In genomic region chr9:128702445-128702948, GRCh38 we compare ENCODE assay signal across 8 cellular contexts. TPM values are rescaled to one million over a fixed set of nuclear protein-coding genes. Genes with fewer than 3 reads are reported as not detected.
DNase-seq lines count a peak whose midpoint lies in the region; ATAC-seq and TF ChIP-seq lines count a peak whose summit lies in the region.

Gene PKN3, plus strand, starts transcription at chr9:128702503. Its CDS starts 413 bp downstream, at chr9:128702916.

- H3K4me1 ChIP-seq in effector memory CD4-positive, alpha-beta T cell (ENCODE audit: control insufficient read depth, insufficient read depth, low read length, poor library complexity, severe bottlenecking), result peaks cover 11% of the 10 kb centered on the region
- peaks cover 2% of the 10 kb centered on the region for H3K4me1 ChIP-seq in mesendoderm (ENCODE audit: control insufficient read depth, low read depth, low read length)

- peaks cover 14% of the 10 kb centered on the region for H3K4me1 Mint-ChIP-seq in activated CD8-positive, alpha-beta T cell treated with anti-CD3 and anti-CD28 coated beads, Interleukin-2, amount 10 ng/mL, durations not matched to agents 7 days and 5 days (ENCODE audit: low read depth)

- H2AK5ac ChIP-seq in mesendoderm (ENCODE audit: low read length), result no peak within 1 kb of the TSS

- H3K79me1 ChIP-seq in mesendoderm (ENCODE audit: low read length), result no peaks in the 10 kb centered on the region

- no peaks in the 10 kb centered on the region for H3K27me3 ChIP-seq in effector memory CD4-positive, alpha-beta T cell (replicated peaks; ENCODE audit: control insufficient read depth, insufficient read depth, low read length, poor library complexity, severe bottlenecking)
- H3K27me3 ChIP-seq in mesendoderm (ENCODE audit: insufficient read depth, low read length, poor library complexity), result no peaks in the 10 kb centered on the region

- no peak for DNase-seq in AG09319 (ENCODE audit: extremely low read depth, low read depth)
- peak; percentile 92 for DNase-seq in NCI-H69 (lab: John Stamatoyannopoulos, UW)
- peak; percentile 91 for DNase-seq in activated CD8-positive, alpha-beta T cell treated with anti-CD3 and anti-CD28 coated beads, Interleukin-2, amount 10 ng/mL, durations not matched to agents 7 days and 5 days
- peak; percentile 65 to 75 (median 67) for DNase-seq in effector memory CD4-positive, alpha-beta T cell
- DNase-seq in mesendoderm, result peak; percentile 92
- peak; percentile 80 for DNase-seq in stimulated activated CD8-positive, alpha-beta memory T cell treated with anti-CD3 and anti-CD28 coated beads, Interleukin-15, amount 100 ng/mL, for 24 hours (ENCODE audit: low read depth)

- CTCF ChIA-PET in activated CD8-positive, alpha-beta T cell treated with anti-CD3 and anti-CD28 coated beads, Interleukin-2, amount 10 ng/mL, durations not matched to agents 7 days and 5 days (lab: Charles Lee), result interaction anchor here (0.6 to 1.6 kb wide), 17 partner anchors 8 to 171 kb away, joined by 3 to 42 read pairs (median 4); partner anchors contain the start of genes ENDOG, SET, SPOUT1 and ZDHHC12

- peak within 1 kb of the TSS; percentile 81 for H3K56ac ChIP-seq in mesendoderm (ENCODE audit: low read length)

- H3K9me3 Mint-ChIP-seq in activated CD8-positive, alpha-beta T cell treated with anti-CD3 and anti-CD28 coated beads, Interleukin-2, amount 10 ng/mL, durations not matched to agents 7 days and 5 days (ENCODE audit: insufficient read depth), result no peaks in the 10 kb centered on the region

- H2BK5ac ChIP-seq in mesendoderm (ENCODE audit: low read length), result no peak within 1 kb of the TSS

- H3K9me3 ChIP-seq in effector memory CD4-positive, alpha-beta T cell (ENCODE audit: control insufficient read depth, low read length), result no peaks in the 10 kb centered on the region

- peak within 1 kb of the TSS; percentile 86 for H3K27ac Mint-ChIP-seq in activated CD8-positive, alpha-beta T cell treated with anti-CD3 and anti-CD28 coated beads, Interleukin-2, amount 10 ng/mL, durations not matched to agents 7 days and 5 days

- peak within 1 kb of the TSS; percentile 84 for H3K4me2 ChIP-seq in mesendoderm (ENCODE audit: low read length)

- no peaks in the 10 kb centered on the region for H3K79me2 ChIP-seq in mesendoderm (ENCODE audit: control insufficient read depth, insufficient read depth, low read length)

- no peak within 1 kb of the TSS for H2BK120ac ChIP-seq in mesendoderm (ENCODE audit: low read depth, low read length)

- POLR2A ChIA-PET in activated CD8-positive, alpha-beta T cell treated with anti-CD3 and anti-CD28 coated beads, Interleukin-2, amount 10 ng/mL, durations not matched to agents 7 days and 5 days (lab: Charles Lee), result interaction anchor here (0.7 to 0.8 kb wide), 2 partner anchors 10 to 13 kb away, joined by 4 to 5 read pairs; partner anchors contain the start of gene SET

- H3K27ac ChIP-seq in effector memory CD4-positive, alpha-beta T cell (ENCODE audit: insufficient read depth, low read length, poor library complexity, severe bottlenecking), result peak within 1 kb of the TSS; percentile 18
- peak within 1 kb of the TSS; percentile 60 for H3K27ac ChIP-seq in mesendoderm (ENCODE audit: low read depth, low read length)

- H4K8ac ChIP-seq in mesendoderm (ENCODE audit: low read depth, low read length), result no peak within 1 kb of the TSS

- TF ChIP-seq CTCF in AG09319 (IDR thresholded peaks at IDR 0.05; ENCODE audit: low read depth, low read length), result peak; percentile 75

- ATAC-seq in GM18861 (IDR thresholded peaks at IDR 0.05; ENCODE audit: unreplicated experiment), result peak; percentile 65
- peak; percentile 72 for ATAC-seq in HG03135 (IDR thresholded peaks at IDR 0.05; ENCODE audit: unreplicated experiment)
- ATAC-seq in activated CD8-positive, alpha-beta T cell treated with anti-CD3 and anti-CD28 coated beads, Interleukin-2, amount 10 ng/mL, durations not matched to agents 7 days and 5 days, result peak; percentile 93

- H4K5ac ChIP-seq in mesendoderm (ENCODE audit: low read length), result no peak within 1 kb of the TSS

- no peaks in the 10 kb centered on the region for H3K27me3 Mint-ChIP-seq in activated CD8-positive, alpha-beta T cell treated with anti-CD3 and anti-CD28 coated beads, Interleukin-2, amount 10 ng/mL, durations not matched to agents 7 days and 5 days (ENCODE audit: low read depth)

- H3K23ac ChIP-seq in mesendoderm (ENCODE audit: low read length), result peak within 1 kb of the TSS; percentile 89

- H3K36me3 ChIP-seq in effector memory CD4-positive, alpha-beta T cell (ENCODE audit: control insufficient read depth, insufficient read depth, low read length), result no peaks in the 10 kb centered on the region
- no peaks in the 10 kb centered on the region for H3K36me3 ChIP-seq in mesendoderm (ENCODE audit: control insufficient read depth, insufficient read depth, low read length)

- H3K36me3 Mint-ChIP-seq in activated CD8-positive, alpha-beta T cell treated with anti-CD3 and anti-CD28 coated beads, Interleukin-2, amount 10 ng/mL, durations not matched to agents 7 days and 5 days (ENCODE audit: low read depth), result peaks cover 2% of the 10 kb centered on the region

- WGBS in mesendoderm (ENCODE audit: extremely low coverage, insufficient coverage, low lambda C conversion rate), result no CpG with 5 or more reads among the region's 65 CpGs

- no peak within 1 kb of the TSS for H2BK15ac ChIP-seq in mesendoderm (replicated peaks; ENCODE audit: low read depth)

- peak within 1 kb of the TSS; percentile 88 for H3K9ac ChIP-seq in mesendoderm (ENCODE audit: low read length)

- peak within 1 kb of the TSS; percentile 68 for H3K4me3 ChIP-seq in effector memory CD4-positive, alpha-beta T cell (ENCODE audit: insufficient read depth, low read depth, low read length, poor library complexity, severe bottlenecking)
- H3K4me3 ChIP-seq in mesendoderm (ENCODE audit: low read length), result peak within 1 kb of the TSS; percentile 72

- peak within 1 kb of the TSS; percentile 88 for H3K18ac ChIP-seq in mesendoderm (ENCODE audit: low read length)

- peak within 1 kb of the TSS; percentile 87 for H3K4me3 Mint-ChIP-seq in activated CD8-positive, alpha-beta T cell treated with anti-CD3 and anti-CD28 coated beads, Interleukin-2, amount 10 ng/mL, durations not matched to agents 7 days and 5 days

- H3K4ac ChIP-seq in mesendoderm (ENCODE audit: low read depth, low read length), result peak within 1 kb of the TSS; percentile 1

RNA-seq across cellular contexts. Expression of gene PKN3, which starts in this region (rescaled TPM):
- total RNA-seq in activated CD8-positive, alpha-beta T cell treated with anti-CD3 and anti-CD28 coated beads, Interleukin-2, amount 10 ng/mL, durations not matched to agents 7 days and 5 days, result 1 to 10 TPM; 7.6 to 8.0 TPM
- 5.9 TPM for polyA plus RNA-seq in mesendoderm (2013, experiment 1 of 2)
- 5.8 TPM for polyA plus RNA-seq in mesendoderm (2013, experiment 2 of 2)
